1 cellular context compared by ENCODE assay signal in genomic region chr10:43408710-43409384, GRCh38.
TF ChIP-seq lines count a peak whose summit lies in the region.

TSS of gene HNRNPF (minus strand) at chr10:43409186. CDS start at chr10:43387884, 21,302 bp downstream.

TF ChIP-seq in K562, 482 proteins besides CTCF, POLR2A, EP300 and RAD21 (continued from another document and continues in another):
- TF ChIP-seq, protein P1, sequence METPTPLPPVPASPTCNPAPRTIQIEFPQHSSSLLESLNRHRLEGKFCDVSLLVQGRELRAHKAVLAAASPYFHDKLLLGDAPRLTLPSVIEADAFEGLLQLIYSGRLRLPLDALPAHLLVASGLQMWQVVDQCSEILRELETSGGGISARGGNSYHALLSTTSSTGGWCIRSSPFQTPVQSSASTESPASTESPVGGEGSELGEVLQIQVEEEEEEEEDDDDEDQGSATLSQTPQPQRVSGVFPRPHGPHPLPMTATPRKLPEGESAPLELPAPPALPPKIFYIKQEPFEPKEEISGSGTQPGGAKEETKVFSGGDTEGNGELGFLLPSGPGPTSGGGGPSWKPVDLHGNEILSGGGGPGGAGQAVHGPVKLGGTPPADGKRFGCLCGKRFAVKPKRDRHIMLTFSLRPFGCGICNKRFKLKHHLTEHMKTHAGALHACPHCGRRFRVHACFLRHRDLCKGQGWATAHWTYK (CRISPR knock-in tag; IDR thresholded peaks at IDR 0.05) = peak; percentile 93
- TF ChIP-seq SAFB2 (IDR thresholded peaks at IDR 0.05; ENCODE audit: borderline replicate concordance, low read depth, low read length, severe bottlenecking) (no peak), RUNX1 (IDR thresholded peaks at IDR 0.05; ENCODE audit: low read depth) (no peak; the same call in 1 of the 2 replicates), ZNF740 (CRISPR knock-in tag; IDR thresholded peaks at IDR 0.05) (no peak), ZNF740 (tag; IDR thresholded peaks at IDR 0.05) (no peak; a peak in 1 of 4 replicates), JUN (IDR thresholded peaks at IDR 0.05; ENCODE audit: borderline replicate concordance, low read depth, low read length) (peak; percentile 73; the same call in 1 of the 2 replicates), JUN (CRISPR knock-in tag; IDR thresholded peaks at IDR 0.05; ENCODE audit: borderline replicate concordance) (no peak), ZNF239 (CRISPR knock-in tag; IDR thresholded peaks at IDR 0.05) (peak; percentile 53), KAT2B (IDR thresholded peaks at IDR 0.05; ENCODE audit: low read depth, low read length) (no peak), NFXL1 (CRISPR knock-in tag; IDR thresholded peaks at IDR 0.05) (no peak), NR3C1 (CRISPR knock-in tag; IDR thresholded peaks at IDR 0.05) (no peak; the same call in 1 of the 2 replicates), ETV1 (tag; conservative IDR thresholded peaks at IDR 0.05; ENCODE audit: low read depth) (peak; percentile 95), NRF1 (conservative IDR thresholded peaks at IDR 0.05 in 1 of 2, IDR thresholded peaks at IDR 0.05 in 1 of 2) (peak; percentile 89 to 90), SMARCA4 (IDR thresholded peaks at IDR 0.05) (no peak), ZFP30 (CRISPR knock-in tag; IDR thresholded peaks at IDR 0.05; ENCODE audit: borderline replicate concordance) (no peak), CREBBP (IDR thresholded peaks at IDR 0.05; ENCODE audit: low read depth, low read length) (no peak), ZZZ3 (IDR thresholded peaks at IDR 0.05) (no peak), SMAD1 (IDR thresholded peaks at IDR 0.05; ENCODE audit: low read depth, low read length, partially characterized antibody) (no peak), BRD4 (IDR thresholded peaks at IDR 0.05) (peak; percentile 66; the same call in 1 of the 2 replicates), ZBTB8A (IDR thresholded peaks at IDR 0.05; ENCODE audit: partially characterized antibody) (no peak), NFATC3 (IDR thresholded peaks at IDR 0.05) (no peak), OTX1 (CRISPR knock-in tag; IDR thresholded peaks at IDR 0.05) (0 out of 2 replicates have a peak, but pooled peaks have one; percentile 30), ZBTB17 (CRISPR knock-in tag; IDR thresholded peaks at IDR 0.05) (peak; percentile 47; the same call in 1 of the 2 replicates), MCM5 (IDR thresholded peaks at IDR 0.05; ENCODE audit: low read depth) (no peak), ZNF3 (CRISPR knock-in tag; IDR thresholded peaks at IDR 0.05) (no peak), ARHGAP35 (IDR thresholded peaks at IDR 0.05; ENCODE audit: partially characterized antibody) (no peak), HNRNPK (IDR thresholded peaks at IDR 0.05; ENCODE audit: low read depth, low read length, poor library complexity, severe bottlenecking) (peak; percentile 90), ZNF175 (CRISPR knock-in tag; IDR thresholded peaks at IDR 0.05; ENCODE audit: low read depth) (peak; percentile 75; the same call in 1 of the 2 replicates), FOXJ3 (CRISPR knock-in tag; IDR thresholded peaks at IDR 0.05) (peak; percentile 91), ZNF551 (CRISPR knock-in tag; IDR thresholded peaks at IDR 0.05) (no peak), BACH1 (tag; IDR thresholded peaks at IDR 0.05) (no peak), XRCC4 (IDR thresholded peaks at IDR 0.05; ENCODE audit: extremely low read depth, insufficient read depth, insufficient read length) (no peak), KDM2B (CRISPR knock-in tag; IDR thresholded peaks at IDR 0.05) (no peak), NELFE (IDR thresholded peaks at IDR 0.05; ENCODE audit: insufficient read depth, insufficient read length) (no peak), ZBED1 (IDR thresholded peaks at IDR 0.05) (0 out of 2 replicates have a peak, but pooled peaks have one; percentile 24), PTRF (tag; IDR thresholded peaks at IDR 0.05) (no peak), MYC (IDR thresholded peaks at IDR 0.05; ENCODE audit: low read depth, low read length) (peak; percentile 99), MYC (CRISPR knock-in tag; IDR thresholded peaks at IDR 0.05; ENCODE audit: borderline replicate concordance, low read depth) (peak; percentile 98), PYGO2 (tag; IDR thresholded peaks at IDR 0.05) (no peak), ZNF561 (CRISPR knock-in tag; conservative IDR thresholded peaks at IDR 0.05) (no peak; the same call in 1 of the 2 replicates), ASH1L (IDR thresholded peaks at IDR 0.05; ENCODE audit: borderline replicate concordance, low read depth, partially characterized antibody) (no peak), SAP30 (IDR thresholded peaks at IDR 0.05; ENCODE audit: borderline replicate concordance, insufficient read depth, low read depth, low read length, poor library complexity, severe bottlenecking) (peak; percentile 93), NFRKB (IDR thresholded peaks at IDR 0.05; ENCODE audit: low read depth) (no peak), SMAD2 (IDR thresholded peaks at IDR 0.05; ENCODE audit: low read depth, low read length) (no peak), PCBP1 (IDR thresholded peaks at IDR 0.05; ENCODE audit: low read depth, low read length, poor library complexity, severe bottlenecking) (peak; percentile 65), RREB1 (CRISPR knock-in tag; IDR thresholded peaks at IDR 0.05) (peak; percentile 71; the same call in 1 of the 2 replicates), ZNF76 (CRISPR knock-in tag; IDR thresholded peaks at IDR 0.05; ENCODE audit: borderline replicate concordance) (peak; percentile 78; the same call in 1 of the 2 replicates), GABPB2 (CRISPR knock-in tag; conservative IDR thresholded peaks at IDR 0.05) (no peak), RBM39 (optimal IDR thresholded peaks at IDR 0.05; ENCODE audit: low read depth, low read length) (no peak), MYBL2 (IDR thresholded peaks at IDR 0.05; ENCODE audit: low read depth) (no peak), MYBL2 (CRISPR knock-in tag; IDR thresholded peaks at IDR 0.05; ENCODE audit: borderline replicate concordance) (no peak), ZNF644 (tag; IDR thresholded peaks at IDR 0.05; ENCODE audit: low read depth) (no peak)
- TF ChIP-seq, protein P2, sequence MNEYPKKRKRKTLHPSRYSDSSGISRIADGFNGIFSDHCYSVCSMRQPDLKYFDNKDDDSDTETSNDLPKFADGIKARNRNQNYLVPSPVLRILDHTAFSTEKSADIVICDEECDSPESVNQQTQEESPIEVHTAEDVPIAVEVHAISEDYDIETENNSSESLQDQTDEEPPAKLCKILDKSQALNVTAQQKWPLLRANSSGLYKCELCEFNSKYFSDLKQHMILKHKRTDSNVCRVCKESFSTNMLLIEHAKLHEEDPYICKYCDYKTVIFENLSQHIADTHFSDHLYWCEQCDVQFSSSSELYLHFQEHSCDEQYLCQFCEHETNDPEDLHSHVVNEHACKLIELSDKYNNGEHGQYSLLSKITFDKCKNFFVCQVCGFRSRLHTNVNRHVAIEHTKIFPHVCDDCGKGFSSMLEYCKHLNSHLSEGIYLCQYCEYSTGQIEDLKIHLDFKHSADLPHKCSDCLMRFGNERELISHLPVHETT (CRISPR knock-in tag; conservative IDR thresholded peaks at IDR 0.05 in 1 of 2, IDR thresholded peaks at IDR 0.05 in 1 of 2) = peak in 1 of 2 experiments; percentile 95; a peak in 2 of 4 replicates
- TF ChIP-seq, protein P3, sequence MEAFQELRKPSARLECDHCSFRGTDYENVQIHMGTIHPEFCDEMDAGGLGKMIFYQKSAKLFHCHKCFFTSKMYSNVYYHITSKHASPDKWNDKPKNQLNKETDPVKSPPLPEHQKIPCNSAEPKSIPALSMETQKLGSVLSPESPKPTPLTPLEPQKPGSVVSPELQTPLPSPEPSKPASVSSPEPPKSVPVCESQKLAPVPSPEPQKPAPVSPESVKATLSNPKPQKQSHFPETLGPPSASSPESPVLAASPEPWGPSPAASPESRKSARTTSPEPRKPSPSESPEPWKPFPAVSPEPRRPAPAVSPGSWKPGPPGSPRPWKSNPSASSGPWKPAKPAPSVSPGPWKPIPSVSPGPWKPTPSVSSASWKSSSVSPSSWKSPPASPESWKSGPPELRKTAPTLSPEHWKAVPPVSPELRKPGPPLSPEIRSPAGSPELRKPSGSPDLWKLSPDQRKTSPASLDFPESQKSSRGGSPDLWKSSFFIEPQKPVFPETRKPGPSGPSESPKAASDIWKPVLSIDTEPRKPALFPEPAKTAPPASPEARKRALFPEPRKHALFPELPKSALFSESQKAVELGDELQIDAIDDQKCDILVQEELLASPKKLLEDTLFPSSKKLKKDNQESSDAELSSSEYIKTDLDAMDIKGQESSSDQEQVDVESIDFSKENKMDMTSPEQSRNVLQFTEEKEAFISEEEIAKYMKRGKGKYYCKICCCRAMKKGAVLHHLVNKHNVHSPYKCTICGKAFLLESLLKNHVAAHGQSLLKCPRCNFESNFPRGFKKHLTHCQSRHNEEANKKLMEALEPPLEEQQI (IDR thresholded peaks at IDR 0.05) = no peak
- TF ChIP-seq, protein P4, sequence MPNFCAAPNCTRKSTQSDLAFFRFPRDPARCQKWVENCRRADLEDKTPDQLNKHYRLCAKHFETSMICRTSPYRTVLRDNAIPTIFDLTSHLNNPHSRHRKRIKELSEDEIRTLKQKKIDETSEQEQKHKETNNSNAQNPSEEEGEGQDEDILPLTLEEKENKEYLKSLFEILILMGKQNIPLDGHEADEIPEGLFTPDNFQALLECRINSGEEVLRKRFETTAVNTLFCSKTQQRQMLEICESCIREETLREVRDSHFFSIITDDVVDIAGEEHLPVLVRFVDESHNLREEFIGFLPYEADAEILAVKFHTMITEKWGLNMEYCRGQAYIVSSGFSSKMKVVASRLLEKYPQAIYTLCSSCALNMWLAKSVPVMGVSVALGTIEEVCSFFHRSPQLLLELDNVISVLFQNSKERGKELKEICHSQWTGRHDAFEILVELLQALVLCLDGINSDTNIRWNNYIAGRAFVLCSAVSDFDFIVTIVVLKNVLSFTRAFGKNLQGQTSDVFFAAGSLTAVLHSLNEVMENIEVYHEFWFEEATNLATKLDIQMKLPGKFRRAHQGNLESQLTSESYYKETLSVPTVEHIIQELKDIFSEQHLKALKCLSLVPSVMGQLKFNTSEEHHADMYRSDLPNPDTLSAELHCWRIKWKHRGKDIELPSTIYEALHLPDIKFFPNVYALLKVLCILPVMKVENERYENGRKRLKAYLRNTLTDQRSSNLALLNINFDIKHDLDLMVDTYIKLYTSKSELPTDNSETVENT (CRISPR knock-in tag; IDR thresholded peaks at IDR 0.05) = 0 out of 2 replicates have a peak, but pooled peaks have one; percentile 13
- TF ChIP-seq, protein P5, sequence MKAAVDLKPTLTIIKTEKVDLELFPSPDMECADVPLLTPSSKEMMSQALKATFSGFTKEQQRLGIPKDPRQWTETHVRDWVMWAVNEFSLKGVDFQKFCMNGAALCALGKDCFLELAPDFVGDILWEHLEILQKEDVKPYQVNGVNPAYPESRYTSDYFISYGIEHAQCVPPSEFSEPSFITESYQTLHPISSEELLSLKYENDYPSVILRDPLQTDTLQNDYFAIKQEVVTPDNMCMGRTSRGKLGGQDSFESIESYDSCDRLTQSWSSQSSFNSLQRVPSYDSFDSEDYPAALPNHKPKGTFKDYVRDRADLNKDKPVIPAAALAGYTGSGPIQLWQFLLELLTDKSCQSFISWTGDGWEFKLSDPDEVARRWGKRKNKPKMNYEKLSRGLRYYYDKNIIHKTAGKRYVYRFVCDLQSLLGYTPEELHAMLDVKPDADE (conservative IDR thresholded peaks at IDR 0.05; ENCODE audit: control insufficient read depth, low read depth, low read length) = peak; percentile 60; the same call in 1 of the 2 replicates
- TF ChIP-seq, protein P6, sequence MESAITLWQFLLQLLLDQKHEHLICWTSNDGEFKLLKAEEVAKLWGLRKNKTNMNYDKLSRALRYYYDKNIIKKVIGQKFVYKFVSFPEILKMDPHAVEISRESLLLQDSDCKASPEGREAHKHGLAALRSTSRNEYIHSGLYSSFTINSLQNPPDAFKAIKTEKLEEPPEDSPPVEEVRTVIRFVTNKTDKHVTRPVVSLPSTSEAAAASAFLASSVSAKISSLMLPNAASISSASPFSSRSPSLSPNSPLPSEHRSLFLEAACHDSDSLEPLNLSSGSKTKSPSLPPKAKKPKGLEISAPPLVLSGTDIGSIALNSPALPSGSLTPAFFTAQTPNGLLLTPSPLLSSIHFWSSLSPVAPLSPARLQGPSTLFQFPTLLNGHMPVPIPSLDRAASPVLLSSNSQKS (CRISPR knock-in tag; IDR thresholded peaks at IDR 0.05) = no peak
